In genomic region chrX:112642349-112642748, GRCh38 we compare ENCODE assay signal across 9 cellular contexts. TPM values are rescaled to one million over a fixed set of nuclear protein-coding genes. Genes with fewer than 3 reads are reported as not detected.
A peak's percentile ranks its signal among the peaks of the same experiment; 100 is the strongest.
DNase-seq lines count a peak whose midpoint lies in the region; TF ChIP-seq lines count a peak whose summit lies in the region.
"Had no signal": no experiment of that assay in that cellular context is flagged by ENCODE, and none has a peak within 500 bp of the region (broad histone marks: within the 10 kb centered on the region; RNA-seq: fewer than 3 reads in every experiment).

No MANE protein-coding gene starts in this region.

- H3K4me3 Mint-ChIP-seq in HFFc6 (no peak overlapping the region), nephron progenitor cell (no peak overlapping the region)
- H3K4me3 Mint-ChIP-seq: stimulated activated naive CD8-positive, alpha-beta T cell treated with anti-CD3 and anti-CD28 coated beads, Interleukin-15, Interleukin-2, amounts not matched to agents 100 ng/mL and 50 ng/mL, for 24 hours had no signal

- H3K9me3 Mint-ChIP-seq in HFFc6 (no peaks in the 10 kb centered on the region), nephron progenitor cell (no peaks in the 10 kb centered on the region)
- H3K9me3 Mint-ChIP-seq: stimulated activated naive CD8-positive, alpha-beta T cell treated with anti-CD3 and anti-CD28 coated beads, Interleukin-15, Interleukin-2, amounts not matched to agents 100 ng/mL and 50 ng/mL, for 24 hours had no signal

- H3K36me3 Mint-ChIP-seq in HFFc6 (ENCODE audit: low read depth) (no peaks in the 10 kb centered on the region), nephron progenitor cell (ENCODE audit: low read depth) (peaks cover 5% of the 10 kb centered on the region)

- H3K27me3 Mint-ChIP-seq in HFFc6 (ENCODE audit: insufficient read depth): peaks cover 2% of the 10 kb centered on the region; the same call in 1 of the 2 replicates
- no peaks in the 10 kb centered on the region for H3K27me3 Mint-ChIP-seq in nephron progenitor cell (ENCODE audit: low read depth, poor library complexity)
- H3K27me3 Mint-ChIP-seq: stimulated activated naive CD8-positive, alpha-beta T cell treated with anti-CD3 and anti-CD28 coated beads, Interleukin-15, Interleukin-2, amounts not matched to agents 100 ng/mL and 50 ng/mL, for 24 hours had no signal

- no peaks in the 10 kb centered on the region for H3K4me1 Mint-ChIP-seq in HFFc6 (ENCODE audit: low read depth)
- H3K4me1 Mint-ChIP-seq in nephron progenitor cell: peaks cover 34% of the 10 kb centered on the region

- TF ChIP-seq CTCF in HFFc6 (IDR thresholded peaks at IDR 0.05) (peak; percentile 73), nephron progenitor cell (IDR thresholded peaks at IDR 0.05) (peak; percentile 76)

- peak; percentile 45 for DNase-seq in NCI-H510A treated with DMSO at 0.1 percent for 48 hours (lab: John Stamatoyannopoulos, UW)
- DNase-seq in NCI-H510A (lab: John Stamatoyannopoulos, UW): no peak
- DNase-seq in HFFc6: peak; percentile 30
- peak; percentile 0 for DNase-seq in NCI-H2171 (lab: John Stamatoyannopoulos, UW)
- peak; percentile 12 to 22 for DNase-seq in activated CD4-positive, alpha-beta T cell treated with anti-CD3 and anti-CD28 coated beads, Interleukin-2, amount 50 U/mL, for 48 hours
- DNase-seq in fibroblast of the conjunctiva (ENCODE audit: low read depth): peak; percentile 55
- DNase-seq in nephron progenitor cell: peak; percentile 45
- no peak for DNase-seq in mesenteric fat pad (ENCODE audit: low spot score)

- H3K27ac Mint-ChIP-seq in HFFc6 (no peak overlapping the region), nephron progenitor cell (no peak overlapping the region)
- H3K27ac Mint-ChIP-seq: stimulated activated naive CD8-positive, alpha-beta T cell treated with anti-CD3 and anti-CD28 coated beads, Interleukin-15, Interleukin-2, amounts not matched to agents 100 ng/mL and 50 ng/mL, for 24 hours had no signal

RNA-seq across cellular contexts. Expression of gene LHFPL1, which starts 37.4 kb away (rescaled TPM):
- total RNA-seq in HFFc6 (2021; fragmentation: NEBNext Ultra II Directional; extraction: Animal tissue kit (Norgen Biotek cat#: 25700)): not detected
- not detected for total RNA-seq in mesenteric fat pad

Comparison
In these comparisons a context has a peak if more than half of its experiments do, and no peak if none do; other contexts are left out.
1. DNase-seq: peak in NCI-H510A treated with DMSO at 0.1 percent for 48 hours (single experiment), HFFc6 (single experiment), NCI-H2171 (single experiment), activated CD4-positive, alpha-beta T cell treated with anti-CD3 and anti-CD28 coated beads, Interleukin-2, amount 50 U/mL, for 48 hours (2 of 2), fibroblast of the conjunctiva (single experiment) and nephron progenitor cell (single experiment); none in NCI-H510A (single experiment) and mesenteric fat pad (single experiment).